In the genomic region with DNA sequence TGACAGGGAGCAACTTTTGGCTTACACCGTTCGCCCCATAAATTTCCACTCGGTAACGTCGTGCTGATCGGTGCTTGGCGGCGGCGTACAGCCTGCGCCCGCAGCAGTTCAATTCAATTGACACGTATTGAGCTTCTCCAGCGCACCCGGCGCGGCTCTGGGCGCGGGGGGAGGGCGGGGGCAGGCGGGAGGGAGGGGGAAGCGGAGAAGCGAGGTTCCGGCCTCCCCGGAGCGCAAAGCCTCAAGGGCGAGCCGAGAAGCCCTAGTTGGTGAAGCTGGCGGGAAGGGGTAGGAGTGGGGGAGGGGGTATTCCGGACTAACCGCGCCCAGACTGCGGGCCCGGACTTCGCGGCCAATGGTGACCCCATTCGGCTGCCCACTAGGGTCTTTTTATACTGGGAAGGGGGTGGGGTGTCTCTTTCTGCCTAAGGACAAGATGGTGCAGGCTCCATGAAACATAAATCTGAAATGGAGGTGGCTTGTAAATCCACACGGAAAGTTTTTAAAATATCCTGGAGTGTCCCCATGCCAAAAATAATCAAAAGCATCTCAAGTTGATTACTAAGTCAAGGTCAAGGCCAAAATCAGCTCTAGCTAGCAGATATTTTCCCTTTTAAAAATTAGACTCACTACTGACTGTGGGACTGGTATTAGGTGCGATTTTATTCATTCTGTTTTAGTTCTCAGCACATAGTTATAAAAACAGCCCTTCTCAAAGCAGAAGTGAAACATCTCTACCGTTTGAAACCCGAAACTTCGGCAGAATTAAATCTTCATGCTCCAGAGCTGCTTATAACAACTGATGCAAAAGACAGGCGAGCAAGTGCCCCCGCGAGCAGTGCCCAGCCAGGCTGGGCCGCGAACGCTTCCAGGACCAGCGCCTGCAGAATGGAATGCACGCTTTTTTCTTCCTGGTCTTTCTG, we compare ENCODE assay signal across 8 cellular contexts. TPM values are rescaled to one million over a fixed set of nuclear protein-coding genes. Genes with fewer than 3 reads are reported as not detected.
DNase-seq lines count a peak whose midpoint lies in the region; ATAC-seq and TF ChIP-seq lines count a peak whose summit lies in the region.

No MANE protein-coding gene starts in this region.

- H3K9me3 ChIP-seq in HUES48 (ENCODE audit: control insufficient read depth, insufficient read depth, low read length) (0 out of 2 replicates have a peak, but pooled peaks cover 5% of the 10 kb centered on the region), body of pancreas (no peaks in the 10 kb centered on the region), lower lobe of right lung (no peaks in the 10 kb centered on the region), thymus (ENCODE audit: control insufficient read depth) (no peaks in the 10 kb centered on the region)

- WGBS in body of pancreas, 2 donors: 5 to 30% methylated on average over 5 to 41 of the region's 49 CpGs
- 3% methylated on average over 49 of the region's 49 CpGs for WGBS in thymus

- DNase-seq in BJ (ENCODE audit: low read depth) (no peak), SK-N-DZ (ENCODE audit: low spot score) (peak; percentile 61), body of pancreas (peak; percentile 55 to 66 (median 59)), lower lobe of right lung (peak; percentile 57), islet precursor cell (no peak)

- TF ChIP-seq CTCF in BJ (IDR thresholded peaks at IDR 0.05; ENCODE audit: insufficient read depth, low read depth, low read length) (no peak), body of pancreas (IDR thresholded peaks at IDR 0.05) (no peak), lower lobe of right lung (IDR thresholded peaks at IDR 0.05) (no peak)

- H3K36me3 ChIP-seq in BJ (ENCODE audit: control insufficient read depth, insufficient read depth, low read length) (no peaks in the 10 kb centered on the region), HUES48 (ENCODE audit: control insufficient read depth, insufficient read depth, low read length) (no peaks in the 10 kb centered on the region), body of pancreas (replicated peaks in 1 of 2; ENCODE audit: insufficient read depth in 1 of 2, low read depth in 2 of 2) (no peaks in the 10 kb centered on the region), lower lobe of right lung (no peaks in the 10 kb centered on the region), thymus (ENCODE audit: control insufficient read depth, insufficient read depth) (no peaks in the 10 kb centered on the region)

- H3K27me3 ChIP-seq in BJ (ENCODE audit: control insufficient read depth, insufficient read depth, low read length) (no peaks in the 10 kb centered on the region), HUES48 (ENCODE audit: control insufficient read depth, insufficient read depth, low read length) (peaks cover 58% of the 10 kb centered on the region), body of pancreas (no peaks in the 10 kb centered on the region), lower lobe of right lung (ENCODE audit: low read depth) (no peaks in the 10 kb centered on the region), thymus (ENCODE audit: control insufficient read depth, insufficient read depth) (no peaks in the 10 kb centered on the region)

- H3K4me1 ChIP-seq in HUES48 (ENCODE audit: control insufficient read depth, insufficient read depth, low read length) (peaks cover 30% of the 10 kb centered on the region), body of pancreas (peaks cover 21% of the 10 kb centered on the region), lower lobe of right lung (peaks cover 14% of the 10 kb centered on the region), thymus (ENCODE audit: control insufficient read depth, insufficient read depth, low read length) (peaks cover 10% of the 10 kb centered on the region)

- H3K27ac ChIP-seq in HUES48 (ENCODE audit: low read depth, low read length): no peak overlapping the region
- H3K27ac ChIP-seq in body of pancreas: peak overlapping the region; percentile 83 to 94 (median 90)
- H3K27ac ChIP-seq in lower lobe of right lung: peak overlapping the region; percentile 85
- H3K27ac ChIP-seq in thymus (ENCODE audit: low read depth): peak overlapping the region; percentile 31

- H3K9ac ChIP-seq in HUES48 (ENCODE audit: low read depth, low read length): no peak overlapping the region; the same call in 1 of the 2 replicates

- H3K4me3 ChIP-seq in BJ (ENCODE audit: low read depth, low read length): peak overlapping the region; percentile 61
- H3K4me3 ChIP-seq in HUES48 (ENCODE audit: low read depth, low read length): peak overlapping the region; percentile 56
- peak overlapping the region in 1 of 2 donors; percentile 11 for H3K4me3 ChIP-seq in body of pancreas
- peak overlapping the region; percentile 74 for H3K4me3 ChIP-seq in lower lobe of right lung
- peak overlapping the region; percentile 77 for H3K4me3 ChIP-seq in thymus (ENCODE audit: low read length)

- CTCF ChIA-PET in BJ (lab: Yijun Ruan, JAX): no interaction called here

- ATAC-seq in GM19035 (IDR thresholded peaks at IDR 0.05; ENCODE audit: unreplicated experiment): peak; percentile 41
- ATAC-seq in body of pancreas: peak; percentile 6
- ATAC-seq in lower lobe of right lung: peak; percentile 30 to 36

- TF ChIP-seq POLR2A in body of pancreas (IDR thresholded peaks at IDR 0.05): peak in 2 of 3 donors; percentile 11

- intact Hi-C loops in body of pancreas (cut with DNase I) (loop anchor here (10.0 kb wide), 1 partner anchor 55 kb away; no protein-coding TSS in a partner anchor), lower lobe of right lung (cut with DNase I) (no loop called here)

- POLR2A ChIA-PET in BJ (lab: Charles Lee): no interaction called here

RNA-seq across cellular contexts. Expression of a gene that starts 1.5 kb away (rescaled TPM):
- polyA plus RNA-seq in BJ (2011; rRNA removed): 5.6 TPM in 2 replicates
- polyA minus RNA-seq in BJ (2011; rRNA and poly(A)+ RNA removed): 10.2 and 16.9 TPM in 2 replicates
- polyA plus RNA-seq in SK-N-DZ (2014; cell fraction: cytosol; rRNA removed): 54.9 and 65.2 TPM in 2 replicates
- polyA plus RNA-seq in SK-N-DZ (2014; cell fraction: nucleus; rRNA removed): 40.2 and 73.5 TPM in 2 replicates
- 10 to 100 TPM; 13.2 to 23.6 TPM for total RNA-seq in body of pancreas
- total RNA-seq in lower lobe of right lung: 25.7 TPM
- 24.4 TPM for polyA plus RNA-seq in thymus

Comparison
In these comparisons a context has a peak if more than half of its experiments do, and no peak if none do; other contexts are left out.
1. DNase-seq: peak in SK-N-DZ (single experiment), body of pancreas (4 of 4) and lower lobe of right lung (single experiment); none in BJ (single experiment) and islet precursor cell (single experiment).
2. Peak in every context shown above with its lines, with median percentiles within 50 percentile points of each other: ATAC-seq.